Comparison of ENCODE assay signal across 8 cellular contexts in genomic region chr4:4488405-4489404, GRCh38. TPM values are rescaled to one million over a fixed set of nuclear protein-coding genes. Genes with fewer than 3 reads are reported as not detected.
DNase-seq lines count a peak whose midpoint lies in the region; ATAC-seq and TF ChIP-seq lines count a peak whose summit lies in the region.

No MANE protein-coding gene starts in this region.

- H3K4me1 ChIP-seq in PC-9 (replicated peaks; ENCODE audit: insufficient read depth) = no peaks in the 10 kb centered on the region
- no peaks in the 10 kb centered on the region for H3K4me1 ChIP-seq in thyroid gland

- peak; percentile 74 for DNase-seq in DMS 273 (lab: John Stamatoyannopoulos, UW; ENCODE audit: unreplicated experiment)
- DNase-seq in PC-9 = peak; percentile 43 to 57
- peak; percentile 70 to 76 for DNase-seq in activated T-cell treated with anti-CD3 and anti-CD28 coated beads, Interleukin-2, amount 50 U/mL, for 48 hours
- DNase-seq in fibroblast of the aortic adventitia (ENCODE audit: low read depth) = peak; percentile 90
- DNase-seq in occipital lobe (lab: John Stamatoyannopoulos, UW) = peak; percentile 45
- peak; percentile 53 to 64 for DNase-seq in thyroid gland

- no peaks in the 10 kb centered on the region for H3K36me3 ChIP-seq in PC-9 (ENCODE audit: low read depth)
- no peaks in the 10 kb centered on the region for H3K36me3 ChIP-seq in thyroid gland

- H3K4me2 ChIP-seq in PC-9 = no peak overlapping the region

- intact Hi-C loops in PC-9 (cut with micrococcal nuclease; ENCODE audit: unreplicated experiment) (loop anchor here (1.0 to 10.0 kb wide), 4 partner anchors 392 to 1336 kb away; no protein-coding TSS in a partner anchor), thyroid gland (cut with DNase I) (no loop called here)

- ATAC-seq in GM19452 (IDR thresholded peaks at IDR 0.05; ENCODE audit: unreplicated experiment) = peak; percentile 74
- ATAC-seq in HG03521 (IDR thresholded peaks at IDR 0.05; ENCODE audit: unreplicated experiment) = peak; percentile 80

- H3K27ac ChIP-seq in PC-9 = no peak overlapping the region
- no peak overlapping the region for H3K27ac ChIP-seq in thyroid gland

- H3K9me3 ChIP-seq in PC-9 (ENCODE audit: insufficient read depth, low read depth) (no peaks in the 10 kb centered on the region), thyroid gland (no peaks in the 10 kb centered on the region)

- peaks cover 11% of the 10 kb centered on the region; the same call in 1 of the 2 replicates for H4K20me1 ChIP-seq in PC-9 (ENCODE audit: insufficient read depth)

- 0 out of 2 replicates have a peak, but pooled peaks cover 4% of the 10 kb centered on the region for H3K79me2 ChIP-seq in PC-9 (ENCODE audit: low read depth)

- H2AFZ ChIP-seq in PC-9 = no peak overlapping the region

- no peaks in the 10 kb centered on the region for H3K9me2 ChIP-seq in PC-9 (ENCODE audit: insufficient read depth)

- BruUV-seq in PC-9 (replicated peaks; lab: Mats Ljungman, UMichigan) = no TSS peak

- CTCF ChIA-PET in PC-9 (lab: Charles Lee) = interaction anchor here (0.6 kb wide), 4 partner anchors 16 to 401 kb away, joined by 3 to 18 read pairs (median 5); no protein-coding TSS in a partner anchor

- H3K4me3 ChIP-seq in PC-9 (no peak overlapping the region), fibroblast of the aortic adventitia (ENCODE audit: low read depth, low read length) (no peak overlapping the region), thyroid gland (replicated peaks in 1 of 3) (no peak overlapping the region)

- peak; percentile 83 for TF ChIP-seq CTCF in PC-9 (conservative IDR thresholded peaks at IDR 0.05)
- peak; percentile 92 for TF ChIP-seq CTCF in fibroblast of the aortic adventitia (IDR thresholded peaks at IDR 0.05; ENCODE audit: insufficient read depth, low read length)
- TF ChIP-seq CTCF in thyroid gland (IDR thresholded peaks at IDR 0.05) = peak; percentile 60 to 87 (median 70)

- H3F3A ChIP-seq in PC-9 (ENCODE audit: insufficient read depth, low read depth) = no peaks in the 10 kb centered on the region

- no peaks in the 10 kb centered on the region for H3K27me3 ChIP-seq in PC-9 (ENCODE audit: insufficient read depth, low read depth)
- no peaks in the 10 kb centered on the region for H3K27me3 ChIP-seq in thyroid gland

- POLR2A ChIA-PET in PC-9 (lab: Charles Lee; ENCODE audit: unreplicated experiment) = no interaction called here

- 37 to 38% methylated on average over 6 of the region's 6 CpGs for WGBS in thyroid gland, 2 donors

- no peak for TF ChIP-seq POLR2A in thyroid gland (IDR thresholded peaks at IDR 0.05)

RNA-seq across cellular contexts. Expression of gene STX18, which starts 53.1 kb away (rescaled TPM):
- 25.3 and 30.5 TPM in 2 replicates for total RNA-seq in PC-9 (2021)
- total RNA-seq in fibroblast of the aortic adventitia (ENCODE audit: low replicate concordance) = 25.6 and 32.2 TPM in 2 replicates
- total RNA-seq in occipital lobe = 15.4 TPM
- total RNA-seq in thyroid gland = 10 to 100 TPM; 23.8 to 42.1 (median 27.2) TPM
